Comparison of ENCODE assay signal across 8 cellular contexts in the genomic region with DNA sequence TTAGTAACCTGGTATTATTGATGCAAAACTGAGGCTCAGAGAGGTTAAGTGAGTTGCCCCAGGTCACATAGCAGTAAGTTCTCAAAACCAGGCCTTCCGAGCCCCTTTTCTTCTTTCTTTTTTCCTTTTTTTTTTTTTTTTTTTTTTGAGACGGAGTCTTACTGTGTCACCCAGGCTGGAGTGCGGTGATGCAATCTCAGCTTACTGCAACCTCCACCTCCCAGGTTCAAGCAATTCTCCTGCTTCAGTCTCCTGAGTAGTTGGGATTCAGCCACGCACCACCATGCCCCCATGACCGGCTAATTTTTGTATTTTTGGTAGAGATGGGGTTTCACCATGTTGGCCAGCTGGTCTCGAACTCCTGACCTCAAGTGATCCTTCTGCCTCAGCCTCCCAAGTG.
A peak's percentile ranks its signal among the peaks of the same experiment; 100 is the strongest.
DNase-seq lines count a peak whose midpoint lies in the region; ATAC-seq, FAIRE-seq and TF ChIP-seq lines count a peak whose summit lies in the region.
"Not testable (repeated sequence)": the region's sequence is repeated elsewhere in the genome, so short reads cannot be mapped to it uniquely, and the experiment has no call there.

No MANE protein-coding gene starts in this region.

- H3K27me3 ChIP-seq in CD8-positive, alpha-beta T cell (ENCODE audit: insufficient read depth, low read length); K562 (ENCODE audit: control insufficient read depth in 2 of 2, insufficient read depth in 2 of 2, low read length in 2 of 2); esophagus muscularis mucosa; naive thymus-derived CD4-positive, alpha-beta T cell (ENCODE audit: control insufficient read depth in 2 of 2, insufficient read depth in 2 of 2, low read length in 2 of 2); spleen (replicated peaks in 1 of 7); upper lobe of right lung: not testable (repeated sequence)

- H3K9ac ChIP-seq in K562 (ENCODE audit: insufficient read depth in 1 of 2, low read depth in 2 of 2, low read length in 2 of 2) = not testable (repeated sequence)

- not testable (repeated sequence) for H4K20me1 ChIP-seq in K562 (replicated peaks; ENCODE audit: control insufficient read depth, insufficient read depth, low read length)

- H3K27me3 Mint-ChIP-seq in CD8-positive, alpha-beta T cell (ENCODE audit: low read depth); activated B cell treated with CpG ODN at 0.5 μM for 24 hours; naive thymus-derived CD4-positive, alpha-beta T cell: not testable (repeated sequence)

- not testable (repeated sequence) for TF ChIP-seq EP300 in K562 (IDR thresholded peaks at IDR 0.05; ENCODE audit: low read length); esophagus muscularis mucosa (IDR thresholded peaks at IDR 0.05)

- peaks cover 23% of the 10 kb centered on the region for H3K4me1 Mint-ChIP-seq in CD8-positive, alpha-beta T cell (ENCODE audit: low read depth)
- H3K4me1 Mint-ChIP-seq in activated B cell treated with CpG ODN at 0.5 μM for 24 hours = peaks cover 14% of the 10 kb centered on the region
- peaks cover 2 to 46% (median 18%) of the 10 kb centered on the region in 7 donors for H3K4me1 Mint-ChIP-seq in naive thymus-derived CD4-positive, alpha-beta T cell

- H2AFZ ChIP-seq in K562 (ENCODE audit: low read depth, low read length) = not testable (repeated sequence)

- H3K4me1 ChIP-seq in CD8-positive, alpha-beta T cell (ENCODE audit: insufficient read depth, low read length); K562 (replicated peaks in 1 of 2; ENCODE audit: control insufficient read depth in 2 of 2, insufficient read depth in 2 of 2, low read length in 2 of 2); naive thymus-derived CD4-positive, alpha-beta T cell (ENCODE audit: control insufficient read depth in 2 of 2, insufficient read depth in 2 of 2, low read length in 2 of 2); upper lobe of right lung: not testable (repeated sequence)
- H3K4me1 ChIP-seq in esophagus muscularis mucosa (peaks cover 0 to 38% (median 32%) of the 10 kb centered on the region in 4 donors), spleen (peaks cover 0 to 32% (median 10%) of the 10 kb centered on the region in 6 donors)

- not testable (repeated sequence) for DNase-seq in CD8-positive, alpha-beta T cell; HTR-8/SVneo (ENCODE audit: insufficient read length, low spot score); activated B cell treated with CpG ODN at 0.5 μM for 24 hours; K562 (ENCODE audit: extremely low read depth in 1 of 4, low spot score in 3 of 4); esophagus muscularis mucosa (ENCODE audit: extremely low spot score); naive thymus-derived CD4-positive, alpha-beta T cell; spleen; upper lobe of right lung

- BruUV-seq in K562 (replicated peaks; lab: Mats Ljungman, UMichigan) = not testable (repeated sequence)

- CTCF ChIA-PET in CD8-positive, alpha-beta T cell (lab: Charles Lee); activated B cell treated with CpG ODN at 0.5 μM for 24 hours (lab: Charles Lee); K562 (lab: Yijun Ruan, JAX; ENCODE audit: low intra/inter-chr PET ratio): not testable (repeated sequence)
- CTCF ChIA-PET in naive thymus-derived CD4-positive, alpha-beta T cell (lab: Charles Lee) = interaction anchor here (0.7 kb wide), 2 partner anchors 38 to 79 kb away, joined by 3 to 5 read pairs; no protein-coding TSS in a partner anchor

- H3K9me3 ChIP-seq in CD8-positive, alpha-beta T cell (ENCODE audit: low read length); K562 (replicated peaks; ENCODE audit: control insufficient read depth, insufficient read depth, low read depth, low read length); esophagus muscularis mucosa; naive thymus-derived CD4-positive, alpha-beta T cell (ENCODE audit: control insufficient read depth in 2 of 3, low read length in 3 of 3); spleen; upper lobe of right lung: not testable (repeated sequence)

- not testable (repeated sequence) for ATAC-seq in CD8-positive, alpha-beta T cell; activated B cell treated with CpG ODN at 0.5 μM for 24 hours (ENCODE audit: low read depth); K562; naive thymus-derived CD4-positive, alpha-beta T cell; upper lobe of right lung

- POLR2A ChIA-PET in CD8-positive, alpha-beta T cell (lab: Charles Lee); naive thymus-derived CD4-positive, alpha-beta T cell (lab: Charles Lee): not testable (repeated sequence)
- POLR2A ChIA-PET in activated B cell treated with CpG ODN at 0.5 μM for 24 hours (lab: Charles Lee) (interaction anchor here (0.9 kb wide), 1 partner anchor 14 kb away, joined by 11 read pairs; no protein-coding TSS in a partner anchor), K562 (lab: Yijun Ruan, JAX) (interaction anchor here (1.0 kb wide), 1 partner anchor 19 kb away, joined by 4 read pairs; no protein-coding TSS in a partner anchor)

- TF ChIP-seq CTCF in CD8-positive, alpha-beta T cell (IDR thresholded peaks at IDR 0.05); activated B cell treated with CpG ODN at 0.5 μM for 24 hours (IDR thresholded peaks at IDR 0.05); K562 (IDR thresholded peaks at IDR 0.05 in 2 of 3, conservative IDR thresholded peaks at IDR 0.05 in 1 of 3; ENCODE audit: insufficient read depth in 2 of 3, low read depth in 1 of 3, low read length in 3 of 3); esophagus muscularis mucosa (IDR thresholded peaks at IDR 0.05); spleen (IDR thresholded peaks at IDR 0.05 in 8 of 11, conservative IDR thresholded peaks at IDR 0.05 in 3 of 11); upper lobe of right lung (IDR thresholded peaks at IDR 0.05): not testable (repeated sequence)

- in situ Hi-C loops in K562 (cut with MboI) = loop anchor here (25.0 kb wide), 1 partner anchor 289 kb away; no protein-coding TSS in a partner anchor

- peak overlapping the region; percentile 32 for H3K27ac Mint-ChIP-seq in CD8-positive, alpha-beta T cell
- H3K27ac Mint-ChIP-seq in activated B cell treated with CpG ODN at 0.5 μM for 24 hours = peak overlapping the region; percentile 53
- H3K27ac Mint-ChIP-seq in naive thymus-derived CD4-positive, alpha-beta T cell = peak overlapping the region in 7 of 9 donors; percentile 57 to 86 (median 78)

- not testable (repeated sequence) for TF ChIP-seq RAD21 in K562 (CRISPR knock-in tag; conservative IDR thresholded peaks at IDR 0.05 in 1 of 2, IDR thresholded peaks at IDR 0.05 in 1 of 2)

- not testable (repeated sequence) for H3K27ac ChIP-seq in CD8-positive, alpha-beta T cell (ENCODE audit: low read depth, low read length); K562 (ENCODE audit: extremely low read depth, low read depth, low read length); naive thymus-derived CD4-positive, alpha-beta T cell (ENCODE audit: low read depth, low read length)
- H3K27ac ChIP-seq in esophagus muscularis mucosa (replicated peaks in 1 of 4) (peak overlapping the region; percentile 6 to 56 (median 37)), spleen (peak overlapping the region in 6 of 8 donors; percentile 48 to 86 (median 79)), upper lobe of right lung (peak overlapping the region; percentile 60)

- WGBS in K562 (ENCODE audit: insufficient coverage, low coverage, missing lambda C conversion rate) = 0% methylated on average over 4 of the region's 6 CpGs
- 92% methylated on average over 6 of the region's 6 CpGs for WGBS in esophagus muscularis mucosa
- WGBS in spleen, 5 donors = 66 to 94% (median 84%) methylated on average over 5 to 6 of the region's 6 CpGs

- not testable (repeated sequence) for H3K9me3 Mint-ChIP-seq in CD8-positive, alpha-beta T cell; activated B cell treated with CpG ODN at 0.5 μM for 24 hours; naive thymus-derived CD4-positive, alpha-beta T cell

- not testable (repeated sequence) for H3K4me3 ChIP-seq in CD8-positive, alpha-beta T cell (ENCODE audit: low read depth, low read length); K562; esophagus muscularis mucosa; naive thymus-derived CD4-positive, alpha-beta T cell (ENCODE audit: low read length); spleen; upper lobe of right lung

- not testable (repeated sequence) for H3K9me1 ChIP-seq in K562 (ENCODE audit: control insufficient read depth, insufficient read depth, low read length)

- not testable (repeated sequence) for H3K4me2 ChIP-seq in K562 (ENCODE audit: insufficient read depth, low read length)

- H3K79me2 ChIP-seq in K562 (ENCODE audit: control insufficient read depth, insufficient read depth, low read length) = not testable (repeated sequence)

- TF ChIP-seq POLR2A in K562 (conservative IDR thresholded peaks at IDR 0.05); esophagus muscularis mucosa (IDR thresholded peaks at IDR 0.05; ENCODE audit: low read depth); spleen (IDR thresholded peaks at IDR 0.05): not testable (repeated sequence)

- intact Hi-C loops in CD8-positive, alpha-beta T cell (cut with DNase I, micrococcal nuclease) = loop anchor here in 1 of 2 experiments (5.0 kb wide), 1 partner anchor 81 kb away; no protein-coding TSS in a partner anchor
- intact Hi-C loops in activated B cell treated with CpG ODN at 0.5 μM for 24 hours (cut with micrococcal nuclease); K562 (cut with micrococcal nuclease); esophagus muscularis mucosa (cut with DNase I); naive thymus-derived CD4-positive, alpha-beta T cell (cut with micrococcal nuclease); spleen (cut with DNase I; ENCODE audit: low total_unique reads); upper lobe of right lung (cut with DNase I): not testable (repeated sequence)

- peaks cover 73% of the 10 kb centered on the region for H3K36me3 ChIP-seq in CD8-positive, alpha-beta T cell (ENCODE audit: insufficient read depth, low read length)
- not testable (repeated sequence) for H3K36me3 ChIP-seq in K562 (ENCODE audit: control insufficient read depth, insufficient read depth, low read length)
- H3K36me3 ChIP-seq in esophagus muscularis mucosa = peaks cover 14 to 86% (median 42%) of the 10 kb centered on the region in 4 donors
- peaks cover 56 to 99% (median 57%) of the 10 kb centered on the region in 3 experiments for H3K36me3 ChIP-seq in naive thymus-derived CD4-positive, alpha-beta T cell (ENCODE audit: control insufficient read depth in 2 of 3, insufficient read depth in 3 of 3, low read length in 3 of 3)
- H3K36me3 ChIP-seq in spleen = peaks cover 0 to 100% (median 78%) of the 10 kb centered on the region in 6 donors
- peaks cover 60% of the 10 kb centered on the region for H3K36me3 ChIP-seq in upper lobe of right lung

- H3K36me3 Mint-ChIP-seq in CD8-positive, alpha-beta T cell = peaks cover 96% of the 10 kb centered on the region
- peaks cover 95% of the 10 kb centered on the region for H3K36me3 Mint-ChIP-seq in activated B cell treated with CpG ODN at 0.5 μM for 24 hours (ENCODE audit: low read depth)
- H3K36me3 Mint-ChIP-seq in naive thymus-derived CD4-positive, alpha-beta T cell = peaks cover 65 to 91% (median 84%) of the 10 kb centered on the region in 5 donors

- peak; percentile 16 for FAIRE-seq in HTR-8/SVneo (lab: Jason Lieb, UNC)
- not testable (repeated sequence) for FAIRE-seq in K562 (lab: Jason Lieb, UNC)

- not testable (repeated sequence) for H3K4me3 Mint-ChIP-seq in CD8-positive, alpha-beta T cell; activated B cell treated with CpG ODN at 0.5 μM for 24 hours; naive thymus-derived CD4-positive, alpha-beta T cell
